21 cellular contexts compared by ENCODE assay signal in the genomic region with DNA sequence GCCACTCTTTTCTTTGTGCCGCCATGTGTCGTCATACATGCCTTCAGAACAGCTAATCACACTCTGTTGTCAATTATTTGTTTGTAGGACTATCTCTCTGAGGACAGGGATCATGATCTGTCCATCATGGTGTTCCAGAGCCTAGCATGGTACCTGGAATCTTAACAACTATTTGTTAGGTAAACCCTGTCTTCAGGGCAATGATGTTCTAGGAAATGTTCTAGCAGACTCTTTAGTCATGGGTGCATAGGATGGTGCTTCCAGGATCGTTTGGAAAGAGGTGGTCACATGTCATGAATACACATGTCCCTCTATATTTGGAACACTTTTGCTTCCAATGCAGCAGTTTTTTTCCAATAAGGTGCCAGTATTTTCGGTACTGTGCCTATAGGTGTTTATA. TPM values are rescaled to one million over a fixed set of nuclear protein-coding genes. Genes with fewer than 3 reads are reported as not detected.
DNase-seq lines count a peak whose midpoint lies in the region; ATAC-seq and TF ChIP-seq lines count a peak whose summit lies in the region.
"Had no signal": no experiment of that assay in that cellular context is flagged by ENCODE, and none has a peak within 500 bp of the region (broad histone marks: within the 10 kb centered on the region; RNA-seq: fewer than 3 reads in every experiment).

No MANE protein-coding gene starts in this region.

- no peaks in the 10 kb centered on the region for H3K27me3 Mint-ChIP-seq in activated CD4-positive, alpha-beta T cell treated with anti-CD3 and anti-CD28 coated beads, Interleukin-2, amount 10 ng/mL, durations not matched to agents 7 days and 5 days
- peaks cover 2% of the 10 kb centered on the region for H3K27me3 Mint-ChIP-seq in activated T-helper 1 cell treated with anti-CD3 and anti-CD28 coated beads, Interleukin-12 subunit alpha, Interleukin-12 subunit beta, Interleukin-2, Interleukin-4 antibody, amounts not matched to agents 30 ng/mL and 10 ng/mL and 1 ng/mL, durations not matched to agents 14 hours and 24 hours and 36 hours (ENCODE audit: insufficient read depth)
- no peaks in the 10 kb centered on the region for H3K27me3 Mint-ChIP-seq in natural killer cell treated with Interleukin-12 subunit alpha and Interleukin-12 subunit beta and Interleukin-15 and Interleukin-18, amount 100 ng/mL, for 72 hours
- H3K27me3 Mint-ChIP-seq: activated T-helper 17 cell treated with anti-CD3 and anti-CD28 coated beads, Interleukin-2, amount 50 U/mL, for 72 hours; stimulated activated naive CD8-positive, alpha-beta T cell treated with anti-CD3 and anti-CD28 coated beads, Interleukin-15, amount 100 ng/mL, for 72 hours had no signal

- H3K9me2 ChIP-seq in hepatocyte (replicated peaks; ENCODE audit: insufficient read depth) = no peaks in the 10 kb centered on the region

- no peaks in the 10 kb centered on the region for H3K9me3 ChIP-seq in DND-41 (ENCODE audit: insufficient read depth, low read length, severe bottlenecking)
- H3K9me3 ChIP-seq in hepatocyte (ENCODE audit: low read depth) = no peaks in the 10 kb centered on the region
- H3K9me3 ChIP-seq: breast epithelium had no signal

- no peaks in the 10 kb centered on the region for H3K79me2 ChIP-seq in DND-41 (ENCODE audit: insufficient read depth, low read length)
- no peaks in the 10 kb centered on the region for H3K79me2 ChIP-seq in hepatocyte

- no peaks in the 10 kb centered on the region for H3K36me3 ChIP-seq in DND-41 (ENCODE audit: insufficient read depth, low read length)
- no peaks in the 10 kb centered on the region for H3K36me3 ChIP-seq in hepatocyte (replicated peaks; ENCODE audit: insufficient read depth, low read depth)
- H3K36me3 ChIP-seq: breast epithelium, tibial nerve, WERI-Rb-1 had no signal

- no peak for DNase-seq in activated CD4-positive, alpha-beta T cell treated with anti-CD3 and anti-CD28 coated beads, Interleukin-2, amount 10 ng/mL, durations not matched to agents 7 days and 5 days
- DNase-seq in activated CD4-positive, alpha-beta T cell treated with anti-CD3 and anti-CD28 coated beads for 4 hours = no peak
- DNase-seq in DND-41 = no peak
- no peak for DNase-seq in activated T-helper 1 cell treated with anti-CD3 and anti-CD28 coated beads, Interleukin-12 subunit alpha, Interleukin-12 subunit beta, Interleukin-2, Interleukin-4 antibody, amounts not matched to agents 30 ng/mL and 10 ng/mL and 1 ng/mL, durations not matched to agents 14 hours and 24 hours and 36 hours (ENCODE audit: low spot score)
- no peak for DNase-seq in natural killer cell treated with Interleukin-12 subunit alpha and Interleukin-12 subunit beta and Interleukin-15 and Interleukin-18, amount 100 ng/mL, for 72 hours (ENCODE audit: low spot score)
- DNase-seq in effector CD4-positive, alpha-beta T cell = no peak
- DNase-seq in GM03348 (ENCODE audit: low spot score) = no peak
- no peak for DNase-seq in hepatocyte (ENCODE audit: low spot score)
- DNase-seq: GOT3; NCI-H1105; NCI-H2029; NCI-H226; nucleus accumbens; stimulated activated CD4-positive, alpha-beta T cell treated with anti-CD3 and anti-CD28 coated beads, Interleukin-4, amount 100 ng/mL, for 1 hour; stimulated activated naive CD8-positive, alpha-beta T cell treated with anti-CD3 and anti-CD28 coated beads, Interleukin-15, amount 100 ng/mL, for 72 hours; WERI-Rb-1 had no signal

- no peak overlapping the region for H3K4me3 ChIP-seq in DND-41 (ENCODE audit: low read depth in 1 of 2, low read length in 2 of 2)
- H3K4me3 ChIP-seq in hepatocyte = no peak overlapping the region
- H3K4me3 ChIP-seq: breast epithelium, coronary artery, lung, tibial nerve had no signal

- H3K27me3 ChIP-seq in DND-41 (ENCODE audit: insufficient read depth, low read length, poor library complexity) = no peaks in the 10 kb centered on the region
- H3K27me3 ChIP-seq in hepatocyte = no peaks in the 10 kb centered on the region
- H3K27me3 ChIP-seq: breast epithelium, tibial nerve had no signal

- H3K4me2 ChIP-seq in DND-41 (ENCODE audit: insufficient read depth, low read length) (peak overlapping the region; percentile 62), hepatocyte (no peak overlapping the region)

- H3K36me3 Mint-ChIP-seq in activated CD4-positive, alpha-beta T cell treated with anti-CD3 and anti-CD28 coated beads, Interleukin-2, amount 10 ng/mL, durations not matched to agents 7 days and 5 days (ENCODE audit: low read depth) = peaks cover 12% of the 10 kb centered on the region
- H3K36me3 Mint-ChIP-seq in activated T-helper 1 cell treated with anti-CD3 and anti-CD28 coated beads, Interleukin-12 subunit alpha, Interleukin-12 subunit beta, Interleukin-2, Interleukin-4 antibody, amounts not matched to agents 30 ng/mL and 10 ng/mL and 1 ng/mL, durations not matched to agents 14 hours and 24 hours and 36 hours (ENCODE audit: low read depth) = peaks cover 6% of the 10 kb centered on the region
- peaks cover 4% of the 10 kb centered on the region for H3K36me3 Mint-ChIP-seq in natural killer cell treated with Interleukin-12 subunit alpha and Interleukin-12 subunit beta and Interleukin-15 and Interleukin-18, amount 100 ng/mL, for 72 hours

- H3K4me1 Mint-ChIP-seq in activated CD4-positive, alpha-beta T cell treated with anti-CD3 and anti-CD28 coated beads, Interleukin-2, amount 10 ng/mL, durations not matched to agents 7 days and 5 days = peaks cover 65% of the 10 kb centered on the region
- peaks cover 58% of the 10 kb centered on the region for H3K4me1 Mint-ChIP-seq in activated T-helper 1 cell treated with anti-CD3 and anti-CD28 coated beads, Interleukin-12 subunit alpha, Interleukin-12 subunit beta, Interleukin-2, Interleukin-4 antibody, amounts not matched to agents 30 ng/mL and 10 ng/mL and 1 ng/mL, durations not matched to agents 14 hours and 24 hours and 36 hours (ENCODE audit: low read depth)
- peaks cover 25 to 37% of the 10 kb centered on the region in 2 donors for H3K4me1 Mint-ChIP-seq in natural killer cell treated with Interleukin-12 subunit alpha and Interleukin-12 subunit beta and Interleukin-15 and Interleukin-18, amount 100 ng/mL, for 72 hours (ENCODE audit: low read depth in 2 of 2)

- POLR2A ChIA-PET in activated CD4-positive, alpha-beta T cell treated with anti-CD3 and anti-CD28 coated beads, Interleukin-2, amount 10 ng/mL, durations not matched to agents 7 days and 5 days (lab: Charles Lee) = no interaction called here

- intact Hi-C loops in activated T-helper 1 cell treated with anti-CD3 and anti-CD28 coated beads, Interleukin-12 subunit alpha, Interleukin-12 subunit beta, Interleukin-2, Interleukin-4 antibody, amounts not matched to agents 30 ng/mL and 10 ng/mL and 1 ng/mL, durations not matched to agents 14 hours and 24 hours and 36 hours (cut with micrococcal nuclease) = loop anchor here (2.0 kb wide), 1 partner anchor 26 kb away; no protein-coding TSS in a partner anchor

- CTCF ChIA-PET in activated CD4-positive, alpha-beta T cell treated with anti-CD3 and anti-CD28 coated beads, Interleukin-2, amount 10 ng/mL, durations not matched to agents 7 days and 5 days (lab: Charles Lee) = interaction anchor here (1.6 to 2.1 kb wide), 2 partner anchors 10 to 24 kb away, joined by 3 to 9 read pairs; no protein-coding TSS in a partner anchor

- H3K9me3 Mint-ChIP-seq in activated CD4-positive, alpha-beta T cell treated with anti-CD3 and anti-CD28 coated beads, Interleukin-2, amount 10 ng/mL, durations not matched to agents 7 days and 5 days = peaks cover 4% of the 10 kb centered on the region
- peaks cover 12% of the 10 kb centered on the region for H3K9me3 Mint-ChIP-seq in activated T-helper 1 cell treated with anti-CD3 and anti-CD28 coated beads, Interleukin-12 subunit alpha, Interleukin-12 subunit beta, Interleukin-2, Interleukin-4 antibody, amounts not matched to agents 30 ng/mL and 10 ng/mL and 1 ng/mL, durations not matched to agents 14 hours and 24 hours and 36 hours
- peaks cover 2% of the 10 kb centered on the region for H3K9me3 Mint-ChIP-seq in natural killer cell treated with Interleukin-12 subunit alpha and Interleukin-12 subunit beta and Interleukin-15 and Interleukin-18, amount 100 ng/mL, for 72 hours
- H3K9me3 Mint-ChIP-seq: activated T-helper 17 cell treated with anti-CD3 and anti-CD28 coated beads, Interleukin-2, amount 50 U/mL, for 72 hours had no signal

- no peak overlapping the region for H3K4me3 Mint-ChIP-seq in activated CD4-positive, alpha-beta T cell treated with anti-CD3 and anti-CD28 coated beads, Interleukin-2, amount 10 ng/mL, durations not matched to agents 7 days and 5 days
- H3K4me3 Mint-ChIP-seq in activated T-helper 1 cell treated with anti-CD3 and anti-CD28 coated beads, Interleukin-12 subunit alpha, Interleukin-12 subunit beta, Interleukin-2, Interleukin-4 antibody, amounts not matched to agents 30 ng/mL and 10 ng/mL and 1 ng/mL, durations not matched to agents 14 hours and 24 hours and 36 hours = no peak overlapping the region
- peak overlapping the region; percentile 93 for H3K4me3 Mint-ChIP-seq in natural killer cell treated with Interleukin-12 subunit alpha and Interleukin-12 subunit beta and Interleukin-15 and Interleukin-18, amount 100 ng/mL, for 72 hours

- H3K27ac Mint-ChIP-seq in activated CD4-positive, alpha-beta T cell treated with anti-CD3 and anti-CD28 coated beads, Interleukin-2, amount 10 ng/mL, durations not matched to agents 7 days and 5 days = peak overlapping the region; percentile 97
- peak overlapping the region; percentile 43 for H3K27ac Mint-ChIP-seq in activated T-helper 1 cell treated with anti-CD3 and anti-CD28 coated beads, Interleukin-12 subunit alpha, Interleukin-12 subunit beta, Interleukin-2, Interleukin-4 antibody, amounts not matched to agents 30 ng/mL and 10 ng/mL and 1 ng/mL, durations not matched to agents 14 hours and 24 hours and 36 hours
- peak overlapping the region; percentile 93 to 95 for H3K27ac Mint-ChIP-seq in natural killer cell treated with Interleukin-12 subunit alpha and Interleukin-12 subunit beta and Interleukin-15 and Interleukin-18, amount 100 ng/mL, for 72 hours
- H3K27ac Mint-ChIP-seq: activated T-helper 17 cell treated with anti-CD3 and anti-CD28 coated beads, Interleukin-2, amount 50 U/mL, for 72 hours; stimulated activated naive CD8-positive, alpha-beta T cell treated with anti-CD3 and anti-CD28 coated beads, Interleukin-15, amount 100 ng/mL, for 72 hours had no signal

- TF ChIP-seq CTCF in DND-41 (IDR thresholded peaks at IDR 0.05; ENCODE audit: borderline replicate concordance, extremely low read depth, low read length, poor library complexity, severe bottlenecking) = no peak
- no peak for TF ChIP-seq CTCF in hepatocyte (IDR thresholded peaks at IDR 0.05; ENCODE audit: poor library complexity)

- no peak overlapping the region for H3K9ac ChIP-seq in DND-41 (ENCODE audit: low read depth, low read length)

- WGBS in hepatocyte (ENCODE audit: low lambda C conversion rate, missing lambda C conversion rate) = 87% methylated on average over 4 of the region's 4 CpGs

- H2AFZ ChIP-seq in DND-41 (ENCODE audit: low read depth, low read length) (no peak overlapping the region), hepatocyte (no peak overlapping the region)

- no peak overlapping the region for H3K27ac ChIP-seq in DND-41 (ENCODE audit: low read length)
- no peak overlapping the region for H3K27ac ChIP-seq in hepatocyte
- H3K27ac ChIP-seq: breast epithelium, coronary artery, WERI-Rb-1 had no signal

- H4K20me1 ChIP-seq in DND-41 (ENCODE audit: insufficient read depth, low read length) (0 out of 2 replicates have a peak, but pooled peaks cover 3% of the 10 kb centered on the region), hepatocyte (ENCODE audit: insufficient read depth, poor library complexity, severe bottlenecking) (no peaks in the 10 kb centered on the region)

- peaks cover 54% of the 10 kb centered on the region for H3K4me1 ChIP-seq in DND-41 (ENCODE audit: insufficient read depth, low read length)
- no peaks in the 10 kb centered on the region for H3K4me1 ChIP-seq in hepatocyte (ENCODE audit: insufficient read depth)
- H3K4me1 ChIP-seq: breast epithelium had no signal

- no peak for ATAC-seq in DND-41 (ENCODE audit: insufficient read depth, low read depth)
- ATAC-seq in natural killer cell treated with Interleukin-12 subunit alpha and Interleukin-12 subunit beta and Interleukin-15 and Interleukin-18, amount 100 ng/mL, for 72 hours = no peak
- ATAC-seq: activated T-helper 17 cell treated with anti-CD3 and anti-CD28 coated beads, Interleukin-2, amount 50 U/mL, for 72 hours; stimulated activated naive CD8-positive, alpha-beta T cell treated with anti-CD3 and anti-CD28 coated beads, Interleukin-15, amount 100 ng/mL, for 72 hours had no signal

RNA-seq across cellular contexts. Expression of gene KIAA0040, which starts 18.2 kb away (rescaled TPM):
- total RNA-seq in activated CD4-positive, alpha-beta T cell treated with anti-CD3 and anti-CD28 coated beads, Interleukin-2, amount 10 ng/mL, durations not matched to agents 7 days and 5 days = 10 to 100 TPM; 64.1 to 67.1 TPM
- 43.8 and 45.6 TPM in 2 replicates for total RNA-seq in activated T-helper 1 cell treated with anti-CD3 and anti-CD28 coated beads, Interleukin-12 subunit alpha, Interleukin-12 subunit beta, Interleukin-2, Interleukin-4 antibody, amounts not matched to agents 30 ng/mL and 10 ng/mL and 1 ng/mL, durations not matched to agents 14 hours and 24 hours and 36 hours
- total RNA-seq in natural killer cell treated with Interleukin-12 subunit alpha and Interleukin-12 subunit beta and Interleukin-15 and Interleukin-18, amount 100 ng/mL, for 72 hours = 10 to 100 TPM; 11.2 to 19.3 TPM
- 8.1 and 8.3 TPM in 2 replicates for total RNA-seq in hepatocyte
- 4.5 and 7.1 TPM in 2 replicates for polyA plus RNA-seq in hepatocyte

Comparison
In these comparisons a context has a peak if more than half of its experiments do, and no peak if none do; other contexts are left out.
1. H3K27ac Mint-ChIP-seq: peak in every context shown above with its lines; median percentile 97 in activated CD4-positive, alpha-beta T cell treated with anti-CD3 and anti-CD28 coated beads, Interleukin-2, amount 10 ng/mL, durations not matched to agents 7 days and 5 days; 94 in natural killer cell treated with Interleukin-12 subunit alpha and Interleukin-12 subunit beta and Interleukin-15 and Interleukin-18, amount 100 ng/mL, for 72 hours; 43 in activated T-helper 1 cell treated with anti-CD3 and anti-CD28 coated beads, Interleukin-12 subunit alpha, Interleukin-12 subunit beta, Interleukin-2, Interleukin-4 antibody, amounts not matched to agents 30 ng/mL and 10 ng/mL and 1 ng/mL, durations not matched to agents 14 hours and 24 hours and 36 hours.